In genomic region chr2:231170058-231170457, GRCh38 we compare ENCODE assay signal across 22 cellular contexts. TPM values are rescaled to one million over a fixed set of nuclear protein-coding genes. Genes with fewer than 3 reads are reported as not detected.
DNase-seq lines count a peak whose midpoint lies in the region; ATAC-seq, FAIRE-seq and TF ChIP-seq lines count a peak whose summit lies in the region.
"Had no signal": no experiment of that assay in that cellular context is flagged by ENCODE, and none has a peak within 500 bp of the region (broad histone marks: within the 10 kb centered on the region; RNA-seq: fewer than 3 reads in every experiment).

No MANE protein-coding gene starts in this region.

- no peaks in the 10 kb centered on the region for H3K9me3 Mint-ChIP-seq in nephron
- H3K9me3 Mint-ChIP-seq: dendritic cell treated with granulocyte-macrophage colony-stimulating factor and Interleukin-4, amounts not matched to agents 40 ng/mL and 50 ng/mL, for 4 days; memory B cell; naive thymus-derived CD8-positive, alpha-beta T cell; WTC11 had no signal

- H3K4me1 ChIP-seq in BE2C = peaks cover 37% of the 10 kb centered on the region

- peak overlapping the region; percentile 30 to 61 (median 45) for H3K27ac Mint-ChIP-seq in nephron
- H3K27ac Mint-ChIP-seq: dendritic cell treated with granulocyte-macrophage colony-stimulating factor and Interleukin-4, amounts not matched to agents 40 ng/mL and 50 ng/mL, for 4 days; memory B cell; WTC11 had no signal

- peaks cover 61% of the 10 kb centered on the region for H3K36me3 ChIP-seq in BE2C
- H3K36me3 ChIP-seq: ovary had no signal

- peaks cover 22% of the 10 kb centered on the region for H3K4me1 Mint-ChIP-seq in nephron
- H3K4me1 Mint-ChIP-seq: naive thymus-derived CD8-positive, alpha-beta T cell; WTC11 had no signal

- TF ChIP-seq POLR2A in GM12892 (IDR thresholded peaks at IDR 0.05; ENCODE audit: low read depth, low read length) = no peak

- DNase-seq in AG09319 (ENCODE audit: extremely low read depth, low read depth) (peak; percentile 83), GM12892 (ENCODE audit: insufficient read length) (no peak), fibroblast of gingiva (ENCODE audit: low read depth) (peak; percentile 84), left ventricle myocardium superior (no peak), SW 1271 (lab: John Stamatoyannopoulos, UW) (no peak), BE2C (no peak)
- no peak for DNase-seq in stimulated activated CD4-positive, alpha-beta T cell treated with anti-CD3 and anti-CD28 coated beads, Interleukin-12 subunit alpha, Interleukin-12 subunit beta, amount 100 ng/mL, for 4 hours
- DNase-seq: amygdala; DMS53; KG1; naive thymus-derived CD8-positive, alpha-beta T cell; NCI-H1694 treated with DMSO at 0.1 percent for 48 hours; NCI-H526; ovary; stimulated activated CD4-positive, alpha-beta T cell treated with anti-CD3 and anti-CD28 coated beads, Interleukin-15, amount 100 ng/mL, for 24 hours had no signal

- FAIRE-seq in GM12892 (lab: Jason Lieb, UNC) = peak; percentile 53
- FAIRE-seq: endometrium had no signal

- no peak overlapping the region for H3K4me3 Mint-ChIP-seq in nephron
- H3K4me3 Mint-ChIP-seq: dendritic cell treated with granulocyte-macrophage colony-stimulating factor and Interleukin-4, amounts not matched to agents 40 ng/mL and 50 ng/mL, for 4 days; memory B cell; naive thymus-derived CD8-positive, alpha-beta T cell; WTC11 had no signal

- peaks cover 78% of the 10 kb centered on the region for H3K36me3 Mint-ChIP-seq in nephron (ENCODE audit: low read depth)

- H3K4me3 ChIP-seq in BE2C (ENCODE audit: low read depth, low read length) = no peak overlapping the region
- H3K4me3 ChIP-seq: ovary, SK-N-MC had no signal

- H3K27me3 Mint-ChIP-seq in nephron (ENCODE audit: low read depth) = no peaks in the 10 kb centered on the region
- H3K27me3 Mint-ChIP-seq: dendritic cell treated with granulocyte-macrophage colony-stimulating factor and Interleukin-4, amounts not matched to agents 40 ng/mL and 50 ng/mL, for 4 days; memory B cell; naive thymus-derived CD8-positive, alpha-beta T cell had no signal

- no peaks in the 10 kb centered on the region for H3K27me3 ChIP-seq in BE2C
- H3K27me3 ChIP-seq: ovary had no signal

- no peaks in the 10 kb centered on the region for H3K9me3 ChIP-seq in BE2C
- H3K9me3 ChIP-seq: ovary had no signal

- no peak for ATAC-seq in left ventricle myocardium superior
- ATAC-seq: naive thymus-derived CD8-positive, alpha-beta T cell; WTC11 had no signal

- TF ChIP-seq CTCF in AG09319 (IDR thresholded peaks at IDR 0.05; ENCODE audit: low read depth, low read length) (no peak), nephron (IDR thresholded peaks at IDR 0.05; ENCODE audit: unreplicated experiment in 3 of 3) (no peak), BE2C (IDR thresholded peaks at IDR 0.05; ENCODE audit: low read depth, low read length) (no peak)

- intact Hi-C loops in left ventricle myocardium superior (cut with micrococcal nuclease) = no loop called here

RNA-seq across cellular contexts. Expression of gene ARMC9, which starts 28.4 kb away (rescaled TPM):
- 9.8 TPM for polyA plus RNA-seq in GM12892 (2012; ENCODE audit: missing spikeins)
- 2.3 TPM for total RNA-seq in left ventricle myocardium superior
- polyA plus RNA-seq in BE2C (2012; ENCODE audit: insufficient read depth, insufficient read length, low read depth) = 24.7 TPM

RNA-seq across cellular contexts. Expression of gene HTR2B, which starts 45.2 kb away (rescaled TPM):
- polyA plus RNA-seq in GM12892 (2012; ENCODE audit: missing spikeins) = 0.40 TPM
- 0.50 TPM for total RNA-seq in left ventricle myocardium superior
- polyA plus RNA-seq in BE2C (2012; ENCODE audit: insufficient read depth, insufficient read length, low read depth) = 8.6 TPM
- total RNA-seq: HT-29; naive thymus-derived CD8-positive, alpha-beta T cell; WTC11 had no signal

Comparison
In these comparisons a context has a peak if more than half of its experiments do, and no peak if none do; other contexts are left out.
1. DNase-seq: peak in AG09319 (single experiment) and fibroblast of gingiva (single experiment); none in GM12892 (single experiment), stimulated activated CD4-positive, alpha-beta T cell treated with anti-CD3 and anti-CD28 coated beads, Interleukin-12 subunit alpha, Interleukin-12 subunit beta, amount 100 ng/mL, for 4 hours (single experiment), left ventricle myocardium superior (single experiment), SW 1271 (0 of 2) and BE2C (single experiment).